13 cellular contexts compared by ENCODE assay signal in genomic region chr11:68353118-68353517, GRCh38. TPM values are rescaled to one million over a fixed set of nuclear protein-coding genes. Genes with fewer than 3 reads are reported as not detected.
A peak's percentile ranks its signal among the peaks of the same experiment; 100 is the strongest.
DNase-seq lines count a peak whose midpoint lies in the region; ATAC-seq and TF ChIP-seq lines count a peak whose summit lies in the region.
"Had no signal": no experiment of that assay in that cellular context is flagged by ENCODE, and none has a peak within 500 bp of the region (broad histone marks: within the 10 kb centered on the region; RNA-seq: fewer than 3 reads in every experiment).

No MANE protein-coding gene starts in this region.

- H3K36me3 Mint-ChIP-seq in nephron progenitor cell (ENCODE audit: low read depth): peaks cover 59% of the 10 kb centered on the region
- H3K36me3 Mint-ChIP-seq: activated naive CD4-positive, alpha-beta T cell treated with anti-CD3 and anti-CD28 coated beads, Interleukin-2, amount 50 U/mL, for 72 hours; CD8-positive, alpha-beta T cell had no signal

- no peak overlapping the region for H3K4me3 ChIP-seq in PC-9
- H3K4me3 ChIP-seq in coronary artery: peak overlapping the region; percentile 26
- H3K4me3 ChIP-seq in upper lobe of left lung: no peak overlapping the region

- H3K4me3 Mint-ChIP-seq in nephron progenitor cell: no peak overlapping the region
- H3K4me3 Mint-ChIP-seq: CD8-positive, alpha-beta T cell had no signal

- peaks cover 15% of the 10 kb centered on the region for H3K36me3 ChIP-seq in PC-9 (ENCODE audit: low read depth)
- peaks cover 0 to 6% (median 3%) of the 10 kb centered on the region in 4 donors for H3K36me3 ChIP-seq in upper lobe of left lung

- intact Hi-C loops in PC-9 (cut with micrococcal nuclease; ENCODE audit: unreplicated experiment): no loop called here

- peak overlapping the region; percentile 73 for H3K4me2 ChIP-seq in PC-9

- H3K9me2 ChIP-seq in PC-9 (ENCODE audit: insufficient read depth): no peaks in the 10 kb centered on the region

- peaks cover 22% of the 10 kb centered on the region for H3K79me2 ChIP-seq in PC-9 (ENCODE audit: low read depth)

- DNase-seq in PC-9 (peak; percentile 41 to 61), coronary artery (ENCODE audit: low spot score) (no peak), nephron progenitor cell (no peak), upper lobe of left lung (no peak), activated gamma-delta T cell treated with Interleukin-2 at 50 U/mL for 16 hours (no peak), mesenteric fat pad (ENCODE audit: low spot score) (no peak)
- DNase-seq: CD8-positive, alpha-beta T cell; NCI-H1105; NCI-H2227 treated with DMSO at 0.1 percent for 48 hours; nucleus accumbens; SW 1271 had no signal

- H3K27ac Mint-ChIP-seq in nephron progenitor cell: peak overlapping the region; percentile 95
- H3K27ac Mint-ChIP-seq: CD8-positive, alpha-beta T cell had no signal

- H3K27me3 ChIP-seq in PC-9 (ENCODE audit: insufficient read depth, low read depth) (no peaks in the 10 kb centered on the region), upper lobe of left lung (no peaks in the 10 kb centered on the region)

- 0 out of 2 replicates have a peak, but pooled peaks cover 11% of the 10 kb centered on the region for H4K20me1 ChIP-seq in PC-9 (ENCODE audit: insufficient read depth)

- H3K27ac ChIP-seq in PC-9: peak overlapping the region; percentile 64; the same call in 1 of the 2 replicates
- H3K27ac ChIP-seq in coronary artery: peak overlapping the region; percentile 92 to 96
- peak overlapping the region; percentile 62 to 83 (median 77) for H3K27ac ChIP-seq in upper lobe of left lung

- no peak for TF ChIP-seq CTCF in PC-9 (conservative IDR thresholded peaks at IDR 0.05)
- TF ChIP-seq CTCF in coronary artery (IDR thresholded peaks at IDR 0.05): no peak
- no peak for TF ChIP-seq CTCF in nephron progenitor cell (IDR thresholded peaks at IDR 0.05)
- no peak for TF ChIP-seq CTCF in upper lobe of left lung (IDR thresholded peaks at IDR 0.05)

- no TSS peak for BruUV-seq in PC-9 (replicated peaks; lab: Mats Ljungman, UMichigan)

- WGBS in upper lobe of left lung, 2 donors: 86 to 100% methylated on average over 6 to 7 of the region's 7 CpGs

- ATAC-seq in upper lobe of left lung (ENCODE audit: low FRiP score in 2 of 2) (no peak), GM18511 (IDR thresholded peaks at IDR 0.05; ENCODE audit: unreplicated experiment) (no peak)
- ATAC-seq: activated naive CD4-positive, alpha-beta T cell treated with anti-CD3 and anti-CD28 coated beads, Interleukin-2, amount 50 U/mL, for 72 hours; CD8-positive, alpha-beta T cell had no signal

- CTCF ChIA-PET in PC-9 (lab: Charles Lee): no interaction called here

- peaks cover 27% of the 10 kb centered on the region for H3F3A ChIP-seq in PC-9 (ENCODE audit: insufficient read depth, low read depth)

- POLR2A ChIA-PET in PC-9 (lab: Charles Lee; ENCODE audit: unreplicated experiment): no interaction called here

- TF ChIP-seq EP300 in upper lobe of left lung (IDR thresholded peaks at IDR 0.05): no peak

- peaks cover 3% of the 10 kb centered on the region for H3K27me3 Mint-ChIP-seq in nephron progenitor cell (ENCODE audit: low read depth, poor library complexity)

- peaks cover 7% of the 10 kb centered on the region for H3K9me3 Mint-ChIP-seq in nephron progenitor cell
- H3K9me3 Mint-ChIP-seq: activated naive CD4-positive, alpha-beta T cell treated with anti-CD3 and anti-CD28 coated beads, Interleukin-2, amount 50 U/mL, for 72 hours; CD8-positive, alpha-beta T cell had no signal

- no peaks in the 10 kb centered on the region for H3K9me3 ChIP-seq in PC-9 (ENCODE audit: insufficient read depth, low read depth)
- H3K9me3 ChIP-seq in upper lobe of left lung: no peaks in the 10 kb centered on the region

- H3K4me1 ChIP-seq in PC-9 (replicated peaks; ENCODE audit: insufficient read depth): peaks cover 33% of the 10 kb centered on the region
- H3K4me1 ChIP-seq in upper lobe of left lung: peaks cover 21 to 45% (median 28%) of the 10 kb centered on the region in 4 donors

- peaks cover 47% of the 10 kb centered on the region for H3K4me1 Mint-ChIP-seq in nephron progenitor cell

- no peak overlapping the region for H2AFZ ChIP-seq in PC-9

- TF ChIP-seq POLR2A in upper lobe of left lung (IDR thresholded peaks at IDR 0.05): no peak

RNA-seq across cellular contexts. Expression of gene LRP5, which starts 40.7 kb away (rescaled TPM):
- 112 and 129 TPM in 2 replicates for total RNA-seq in PC-9 (2021)
- 10 to 100 TPM; 51.5 to 79.4 (median 67.6) TPM for total RNA-seq in upper lobe of left lung
- 59.9 TPM for total RNA-seq in mesenteric fat pad

Comparison
In these comparisons a context has a peak if more than half of its experiments do, and no peak if none do; other contexts are left out.
1. DNase-seq: peak in PC-9 (2 of 2); none in coronary artery (single experiment), nephron progenitor cell (single experiment), upper lobe of left lung (0 of 2), activated gamma-delta T cell treated with Interleukin-2 at 50 U/mL for 16 hours (single experiment) and mesenteric fat pad (single experiment).
2. Peak in every context shown above with its lines, with median percentiles within 50 percentile points of each other: H3K27ac ChIP-seq.